ENCODE assay signal across 8 cellular contexts in the genomic region with DNA sequence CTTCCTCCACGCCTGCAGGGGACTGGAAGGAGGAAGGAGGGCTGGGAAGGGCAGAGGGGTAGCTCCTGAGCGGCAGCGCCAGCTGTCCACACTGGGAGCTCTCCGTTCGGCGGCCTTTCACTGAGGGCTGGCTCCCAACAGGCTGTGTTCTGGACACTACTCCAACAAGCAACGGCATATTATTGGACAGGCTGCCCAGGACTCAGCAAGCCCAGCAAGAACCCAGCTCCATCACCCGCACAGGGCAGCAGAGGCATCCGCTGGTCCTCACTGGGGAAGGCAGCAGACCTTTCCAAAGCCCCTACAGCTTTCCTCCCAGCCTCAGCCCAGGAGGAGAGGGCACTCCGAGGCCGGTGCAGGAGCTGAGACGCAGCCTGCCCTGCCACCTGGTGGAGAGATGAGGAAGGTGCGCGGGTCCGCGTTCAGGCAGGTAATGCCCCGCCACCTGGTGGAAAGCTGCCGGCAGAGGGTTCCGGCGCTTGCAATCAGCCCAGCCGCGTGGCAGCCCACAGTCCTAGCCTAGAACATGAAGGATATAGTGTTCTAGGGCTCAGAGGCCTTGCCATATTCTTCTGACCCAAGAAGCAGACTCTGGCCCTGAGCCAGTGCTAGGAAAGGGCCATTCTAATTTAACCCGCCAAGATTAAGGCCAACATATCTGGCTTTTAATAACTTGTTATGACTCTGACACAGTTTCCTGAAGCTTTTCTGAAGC.
DNase-seq lines count a peak whose midpoint lies in the region; ATAC-seq and TF ChIP-seq lines count a peak whose summit lies in the region.

No MANE protein-coding gene starts in this region.

- H3K4me2 ChIP-seq in OCI-LY1 (ENCODE audit: low read length): no peak overlapping the region

- H3K9me3 ChIP-seq in OCI-LY1 (ENCODE audit: low read length): no peaks in the 10 kb centered on the region
- no peaks in the 10 kb centered on the region for H3K9me3 ChIP-seq in naive thymus-derived CD4-positive, alpha-beta T cell (ENCODE audit: control insufficient read depth in 2 of 3, low read length in 3 of 3)

- H3K27ac ChIP-seq in OCI-LY1 (ENCODE audit: low read depth, low read length, poor library complexity, severe bottlenecking): no peak overlapping the region
- no peak overlapping the region for H3K27ac ChIP-seq in naive thymus-derived CD4-positive, alpha-beta T cell (ENCODE audit: low read depth, low read length)

- no peaks in the 10 kb centered on the region for H3K4me1 ChIP-seq in OCI-LY1 (ENCODE audit: insufficient read depth, low read length, severe bottlenecking)
- H3K4me1 ChIP-seq in naive thymus-derived CD4-positive, alpha-beta T cell (ENCODE audit: control insufficient read depth in 2 of 2, insufficient read depth in 2 of 2, low read length in 2 of 2): no peaks in the 10 kb centered on the region

- DNase-seq in DMS153 treated with DMSO at 0.1 percent for 48 hours (lab: John Stamatoyannopoulos, UW; ENCODE audit: unreplicated experiment) (peak; percentile 35), HuH-7.5 (ENCODE audit: low spot score) (peak; percentile 79), activated T-cell treated with anti-CD3 and anti-CD28 coated beads for 4 hours (peak; percentile 88), erythroblast (lab: John Stamatoyannopoulos, UW) (peak; percentile 72 to 84)
- peak; percentile 65 to 88 (median 83) for DNase-seq in naive thymus-derived CD4-positive, alpha-beta T cell
- DNase-seq in stimulated activated CD8-positive, alpha-beta memory T cell treated with anti-CD3 and anti-CD28 coated beads, Interleukin-7, amount 100 ng/mL, for 48 hours (ENCODE audit: extremely low read depth in 1 of 2, low read depth in 1 of 2): peak; percentile 75 to 79

- POLR2A ChIA-PET in naive thymus-derived CD4-positive, alpha-beta T cell (lab: Charles Lee): interaction anchor here (1.3 kb wide), 1 partner anchor 119 kb away, joined by 3 read pairs; no protein-coding TSS in a partner anchor

- peaks cover 7 to 33% (median 25%) of the 10 kb centered on the region in 5 donors for H3K27me3 Mint-ChIP-seq in naive thymus-derived CD4-positive, alpha-beta T cell

- no peaks in the 10 kb centered on the region for H3K36me3 ChIP-seq in OCI-LY1 (ENCODE audit: insufficient read depth, low read length)
- H3K36me3 ChIP-seq in naive thymus-derived CD4-positive, alpha-beta T cell (ENCODE audit: control insufficient read depth in 2 of 3, insufficient read depth in 3 of 3, low read length in 3 of 3): no peaks in the 10 kb centered on the region

- no peak overlapping the region for H3K4me3 Mint-ChIP-seq in naive thymus-derived CD4-positive, alpha-beta T cell

- peaks cover 7% of the 10 kb centered on the region for H3K27me3 ChIP-seq in OCI-LY1 (ENCODE audit: insufficient read depth, low read length)
- no peaks in the 10 kb centered on the region for H3K27me3 ChIP-seq in naive thymus-derived CD4-positive, alpha-beta T cell (ENCODE audit: control insufficient read depth in 2 of 2, insufficient read depth in 2 of 2, low read length in 2 of 2)

- H3K9ac ChIP-seq in OCI-LY1 (ENCODE audit: low read length): no peak overlapping the region

- peak; percentile 95 for ATAC-seq in GM21528 (IDR thresholded peaks at IDR 0.05; ENCODE audit: low FRiP score, unreplicated experiment)
- ATAC-seq in naive thymus-derived CD4-positive, alpha-beta T cell: peak; percentile 99

- CTCF ChIA-PET in naive thymus-derived CD4-positive, alpha-beta T cell (lab: Charles Lee): interaction anchor here (0.6 to 4.9 kb wide), 29 partner anchors 8 to 193 kb away, joined by 3 to 51 read pairs (median 4); a partner anchor contains a TSS

- intact Hi-C loops in naive thymus-derived CD4-positive, alpha-beta T cell (cut with micrococcal nuclease): loop anchor here (1.0 to 10.0 kb wide), 5 partner anchors 74 to 189 kb away; a partner anchor contains a TSS

- no peaks in the 10 kb centered on the region for H3F3A ChIP-seq in OCI-LY1 (ENCODE audit: insufficient read depth, low read length)

- peak; percentile 100 for TF ChIP-seq CTCF in OCI-LY1 (IDR thresholded peaks at IDR 0.05; ENCODE audit: low read length)

- H3K4me3 ChIP-seq in OCI-LY1 (ENCODE audit: low read depth, low read length, poor library complexity, severe bottlenecking): no peak overlapping the region
- no peak overlapping the region for H3K4me3 ChIP-seq in naive thymus-derived CD4-positive, alpha-beta T cell (ENCODE audit: low read length)

- no peaks in the 10 kb centered on the region for H3K79me2 ChIP-seq in OCI-LY1 (ENCODE audit: insufficient read depth, low read length)

- H4K20me1 ChIP-seq in OCI-LY1 (ENCODE audit: insufficient read depth, low read length): no peaks in the 10 kb centered on the region

- H3K4me1 Mint-ChIP-seq in naive thymus-derived CD4-positive, alpha-beta T cell: no peaks in the 10 kb centered on the region

- H3K36me3 Mint-ChIP-seq in naive thymus-derived CD4-positive, alpha-beta T cell: no peaks in the 10 kb centered on the region

- H3K27ac Mint-ChIP-seq in naive thymus-derived CD4-positive, alpha-beta T cell: no peak overlapping the region

- TF ChIP-seq POLR2A in erythroblast (IDR thresholded peaks at IDR 0.05; ENCODE audit: low read length): no peak

- H3K9me3 Mint-ChIP-seq in naive thymus-derived CD4-positive, alpha-beta T cell: no peaks in the 10 kb centered on the region

- H2AFZ ChIP-seq in OCI-LY1 (ENCODE audit: low read length): no peak overlapping the region

- no peaks in the 10 kb centered on the region for H3K9me2 ChIP-seq in OCI-LY1 (ENCODE audit: low read depth, low read length)

Comparison
In these comparisons a context has a peak if more than half of its experiments do, and no peak if none do; other contexts are left out.
1. DNase-seq: peak in every context shown above with its lines; median percentile 88 in activated T-cell treated with anti-CD3 and anti-CD28 coated beads for 4 hours; 83 in naive thymus-derived CD4-positive, alpha-beta T cell; 79 in HuH-7.5; 78 in erythroblast; 77 in stimulated activated CD8-positive, alpha-beta memory T cell treated with anti-CD3 and anti-CD28 coated beads, Interleukin-7, amount 100 ng/mL, for 48 hours; 35 in DMS153 treated with DMSO at 0.1 percent for 48 hours.